9 cellular contexts compared by ENCODE assay signal in the genomic region with DNA sequence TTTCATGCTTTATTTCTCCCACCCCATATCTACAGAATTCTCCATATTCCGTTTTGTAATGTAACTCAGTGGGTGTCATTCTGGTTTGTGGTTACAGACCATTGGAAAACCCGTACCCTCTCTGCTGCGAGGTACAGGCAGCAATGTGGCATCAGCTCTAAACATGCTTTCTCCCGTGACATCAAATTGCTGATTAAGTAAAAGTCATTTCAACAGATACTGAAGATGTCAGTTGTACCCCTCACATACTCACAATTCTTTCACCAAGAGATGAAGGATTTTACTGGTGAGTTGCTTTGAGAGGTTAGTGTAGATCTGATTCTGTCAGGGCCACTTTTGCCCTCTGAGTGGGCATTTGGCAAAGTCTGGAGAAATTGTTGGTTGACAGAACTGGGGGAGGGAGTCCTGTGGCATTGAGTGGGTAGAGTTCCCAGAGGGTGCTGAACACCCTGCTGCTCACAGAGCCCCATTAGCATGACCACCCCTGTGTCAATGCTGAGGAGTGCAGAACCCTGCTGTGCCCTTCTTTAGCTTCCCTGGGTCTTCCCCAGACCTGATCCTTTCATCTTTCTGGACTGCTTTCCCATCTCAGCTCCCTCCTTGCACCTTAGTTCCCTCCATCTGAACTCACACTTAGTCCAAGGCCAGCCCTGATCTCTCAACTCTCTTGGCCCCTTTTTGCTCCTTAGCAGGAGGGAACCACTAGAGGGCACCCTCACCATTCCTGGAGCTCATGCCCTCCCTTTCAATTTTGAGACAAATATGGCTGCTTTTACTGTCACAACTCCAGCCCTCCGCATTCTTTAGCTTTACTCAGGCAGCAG. TPM values are rescaled to one million over a fixed set of nuclear protein-coding genes. Genes with fewer than 3 reads are reported as not detected.
DNase-seq lines count a peak whose midpoint lies in the region; ATAC-seq and TF ChIP-seq lines count a peak whose summit lies in the region.
"Had no signal": no experiment of that assay in that cellular context is flagged by ENCODE, and none has a peak within 500 bp of the region (broad histone marks: within the 10 kb centered on the region; RNA-seq: fewer than 3 reads in every experiment).

No MANE protein-coding gene starts in this region.

- H3K4me3 ChIP-seq in spleen, result no peak overlapping the region

- no peak overlapping the region for H3K4me3 Mint-ChIP-seq in effector memory CD8-positive, alpha-beta T cell

- no peaks in the 10 kb centered on the region for H3K36me3 Mint-ChIP-seq in effector memory CD8-positive, alpha-beta T cell (ENCODE audit: insufficient read depth)

- ATAC-seq in effector memory CD8-positive, alpha-beta T cell (replicated peaks), result no peak
- ATAC-seq in GM18502 (IDR thresholded peaks at IDR 0.05; ENCODE audit: poor library complexity, unreplicated experiment) (no peak), sciatic nerve (no peak)

- H3K27ac ChIP-seq in spleen, result no peak overlapping the region

- no peak for TF ChIP-seq POLR2A in spleen (IDR thresholded peaks at IDR 0.05)

- H3K9me3 ChIP-seq in spleen, result peaks cover 0 to 3% (median 0%) of the 10 kb centered on the region in 8 donors

- peaks cover 0 to 3% (median 0%) of the 10 kb centered on the region in 7 donors for H3K27me3 ChIP-seq in spleen (replicated peaks in 1 of 7)

- TF ChIP-seq CTCF in spleen (IDR thresholded peaks at IDR 0.05 in 8 of 11, conservative IDR thresholded peaks at IDR 0.05 in 3 of 11), result peak in 6 of 11 experiments; percentile 24 to 58 (median 55)

- H3K27me3 Mint-ChIP-seq in effector memory CD8-positive, alpha-beta T cell, result peaks cover 32 to 52% of the 10 kb centered on the region in 2 donors

- WGBS in spleen, 5 donors, result 51 to 72% (median 67%) methylated on average over 5 of the region's 5 CpGs

- H3K27ac Mint-ChIP-seq in effector memory CD8-positive, alpha-beta T cell, result no peak overlapping the region

- H3K36me3 ChIP-seq in spleen, result no peaks in the 10 kb centered on the region

- H3K9me3 Mint-ChIP-seq in effector memory CD8-positive, alpha-beta T cell, result no peaks in the 10 kb centered on the region

- DNase-seq in ELF-1 (ENCODE audit: low read depth, low spot score) (peak; percentile 55), HPDE6-E6E7 (ENCODE audit: extremely low spot score) (peak; percentile 49), SW480 (ENCODE audit: low spot score) (peak; percentile 54), spleen (no peak), cerebellum (ENCODE audit: low spot score) (no peak), sciatic nerve (ENCODE audit: low spot score) (no peak)
- peak; percentile 4 to 14 (median 9) for DNase-seq in effector memory CD8-positive, alpha-beta T cell

- intact Hi-C loops in spleen (cut with DNase I; ENCODE audit: low total_unique reads), result no loop called here
- intact Hi-C loops in sciatic nerve (cut with DNase I), result no loop called here

- H3K4me1 ChIP-seq in spleen, result no peaks in the 10 kb centered on the region

- H3K4me1 Mint-ChIP-seq in effector memory CD8-positive, alpha-beta T cell (ENCODE audit: low read depth in 2 of 2), result peaks cover 0 to 3% of the 10 kb centered on the region in 2 donors

RNA-seq across cellular contexts. Expression of a gene that starts 39.9 kb away (rescaled TPM):
- 10 to 100 TPM in 3 of 7 donors, 1 to 10 TPM in 3, under 1 TPM in 1; 0.55 to 53.6 (median 5.0) TPM for total RNA-seq in spleen
- 1 to 10 TPM in 1 of 3 donors, under 1 TPM in 2; 0.33 to 1.2 (median 0.63) TPM for polyA plus RNA-seq in spleen
- total RNA-seq in cerebellum, result not detected
- 1.3 TPM for total RNA-seq in sciatic nerve
- total RNA-seq: activated CD8-positive, alpha-beta memory T cell treated with anti-CD3 and anti-CD28 coated beads for 36 hours had no signal

Comparison
In these comparisons a context has a peak if more than half of its experiments do, and no peak if none do; other contexts are left out.
1. DNase-seq: peak in ELF-1 (single experiment), HPDE6-E6E7 (single experiment), SW480 (single experiment) and effector memory CD8-positive, alpha-beta T cell (3 of 3); none in spleen (single experiment), cerebellum (single experiment) and sciatic nerve (single experiment).